18 cellular contexts compared by ENCODE assay signal in the genomic region with DNA sequence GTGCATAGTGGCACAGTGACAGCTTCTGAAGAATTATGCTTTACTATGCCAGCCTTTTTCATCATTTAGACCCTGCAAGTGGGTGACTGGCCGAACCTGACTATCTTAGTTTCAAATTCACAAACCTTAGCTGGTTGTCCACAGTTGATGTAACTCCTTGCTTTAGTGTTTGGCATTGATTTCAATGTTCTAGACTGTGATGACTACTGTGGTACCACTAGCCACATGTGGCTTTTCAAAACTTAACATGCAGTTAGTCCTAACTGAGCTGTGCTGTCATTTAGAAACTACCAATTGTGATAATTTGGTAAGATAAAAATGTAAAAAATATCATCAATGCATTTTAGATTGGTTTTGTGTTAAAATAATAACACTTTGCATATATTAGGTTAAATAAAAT.
"Had no signal": no experiment of that assay in that cellular context is flagged by ENCODE, and none has a peak within 500 bp of the region (broad histone marks: within the 10 kb centered on the region; RNA-seq: fewer than 3 reads in every experiment).

No MANE protein-coding gene starts in this region.

- DNase-seq: IMR-90, Karpas-422, KG1, MG63, NCI-H1092, NCI-H1105 treated with DMSO at 0.1 percent for 48 hours, NCI-H1417 treated with DMSO at 0.1 percent for 48 hours, NCI-H146, NCI-H1694 treated with DMSO at 0.1 percent for 48 hours, NCI-H1930, NCI-H2081, NCI-H2107, NCI-H2227 treated with DMSO at 0.1 percent for 48 hours, NCI-H524, NCI-H526 treated with DMSO at 0.1 percent for 48 hours, NCI-H774, SHP77 had no signal

- ATAC-seq: HepG2 had no signal
